ENCODE assay signal across 15 cellular contexts in genomic region chr6:34543421-34543820, GRCh38. TPM values are rescaled to one million over a fixed set of nuclear protein-coding genes. Genes with fewer than 3 reads are reported as not detected.
DNase-seq lines count a peak whose midpoint lies in the region; ATAC-seq, FAIRE-seq and TF ChIP-seq lines count a peak whose summit lies in the region.
"Had no signal": no experiment of that assay in that cellular context is flagged by ENCODE, and none has a peak within 500 bp of the region (broad histone marks: within the 10 kb centered on the region; RNA-seq: fewer than 3 reads in every experiment).

No MANE protein-coding gene starts in this region.

- H3K27me3 ChIP-seq in small intestine (ENCODE audit: control insufficient read depth in 2 of 2, insufficient read depth in 2 of 2, low read length in 2 of 2): no peaks in the 10 kb centered on the region
- H3K27me3 ChIP-seq in heart left ventricle: no peaks in the 10 kb centered on the region
- H3K27me3 ChIP-seq: BLaER1 had no signal

- DNase-seq in AG08395 (ENCODE audit: low spot score) (peak; percentile 38), Kasumi-1 (lab: John Stamatoyannopoulos, UW) (peak; percentile 14 to 15), amniotic epithelial cell (ENCODE audit: low read depth) (peak; percentile 29), kidney glomerular epithelial cell (lab: John Stamatoyannopoulos, UW) (peak; percentile 25), small intestine (no peak), heart left ventricle (no peak)
- no peak for DNase-seq in activated CD4-positive, CD25-positive, alpha-beta regulatory T cell treated with anti-CD3 and anti-CD28 coated beads, Interleukin-2, amount 50 U/mL, for 72 hours
- DNase-seq in activated CD4-positive, alpha-beta T cell treated with anti-CD3 and anti-CD28 coated beads for 48 hours: no peak
- DNase-seq: activated CD8-positive, alpha-beta T cell treated with anti-CD3 and anti-CD28 coated beads for 36 hours; activated effector memory CD4-positive, alpha-beta T cell treated with anti-CD3 and anti-CD28 coated beads, Interleukin-2, amount 50 U/mL, for 16 hours; erythroblast; T-helper 17 cell had no signal

- FAIRE-seq in small intestine (lab: Jason Lieb, UNC): no peak

- no peak for TF ChIP-seq POLR2A in heart left ventricle (IDR thresholded peaks at IDR 0.05)

- H3K9me3 ChIP-seq in small intestine (ENCODE audit: control insufficient read depth, low read depth) (no peaks in the 10 kb centered on the region), heart left ventricle (no peaks in the 10 kb centered on the region)
- H3K9me3 ChIP-seq: BLaER1 had no signal

- intact Hi-C loops in heart left ventricle (cut with DNase I): no loop called here

- H3K4me3 ChIP-seq in small intestine (ENCODE audit: low read depth in 1 of 2, low read length in 2 of 2): no peak overlapping the region
- no peak overlapping the region for H3K4me3 ChIP-seq in heart left ventricle
- H3K4me3 ChIP-seq: BLaER1 had no signal

- H3K4me1 ChIP-seq in small intestine (ENCODE audit: control insufficient read depth in 2 of 2, insufficient read depth in 1 of 2, low read depth in 1 of 2, low read length in 1 of 2) (no peaks in the 10 kb centered on the region), heart left ventricle (peaks cover 0 to 17% (median 2%) of the 10 kb centered on the region in 12 donors)
- H3K4me1 ChIP-seq: BLaER1 had no signal

- no peak for TF ChIP-seq CTCF in heart left ventricle (IDR thresholded peaks at IDR 0.05)

- H3K36me3 ChIP-seq in small intestine (ENCODE audit: control insufficient read depth in 2 of 2, insufficient read depth in 2 of 2, low read length in 2 of 2) (no peaks in the 10 kb centered on the region), heart left ventricle (no peaks in the 10 kb centered on the region)
- H3K36me3 ChIP-seq: BLaER1 had no signal

- H3K27ac ChIP-seq in small intestine (ENCODE audit: low read depth in 1 of 2, low read length in 1 of 2): no peak overlapping the region
- H3K27ac ChIP-seq in heart left ventricle: no peak overlapping the region
- H3K27ac ChIP-seq: BLaER1 had no signal

- 71 to 81% (median 73%) methylated on average over 5 of the region's 5 CpGs for WGBS in small intestine, 3 donors
- WGBS in heart left ventricle, 4 donors: 66 to 89% (median 75%) methylated on average over 5 of the region's 5 CpGs

- ATAC-seq in heart left ventricle: no peak
- ATAC-seq: activated CD8-positive, alpha-beta T cell treated with anti-CD3 and anti-CD28 coated beads for 36 hours; Panc1; stimulated activated memory B cell treated with anti-CD40 and anti-IgM and Interleukin-4, amounts not matched to agents 10 μg/mL and 1 μg/mL and 100 μg/mL, for 72 hours; T-helper 17 cell had no signal

RNA-seq across cellular contexts. Expression of gene SPDEF, which starts 12.7 kb away (rescaled TPM):
- polyA plus RNA-seq in small intestine (10 to 100 TPM; 10.9 to 20.6 (median 13.0) TPM), heart left ventricle (under 1 TPM; 0.15 to 0.23 TPM)
- total RNA-seq in heart left ventricle: under 1 TPM in 7 of 9 donors, not detected in 2; 0.12 to 0.46 (median 0.31) TPM
- total RNA-seq: activated CD8-positive, alpha-beta T cell treated with anti-CD3 and anti-CD28 coated beads for 36 hours had no signal

Comparison
In these comparisons a context has a peak if more than half of its experiments do, and no peak if none do; other contexts are left out.
1. DNase-seq: peak in AG08395 (single experiment), Kasumi-1 (2 of 2), amniotic epithelial cell (single experiment) and kidney glomerular epithelial cell (single experiment); none in small intestine (single experiment), heart left ventricle (0 of 5), activated CD4-positive, CD25-positive, alpha-beta regulatory T cell treated with anti-CD3 and anti-CD28 coated beads, Interleukin-2, amount 50 U/mL, for 72 hours (single experiment) and activated CD4-positive, alpha-beta T cell treated with anti-CD3 and anti-CD28 coated beads for 48 hours (single experiment).
2. RNA of gene SPDEF, which starts 12.7 kb away (polyA plus RNA-seq): 10.9 to 20.6 TPM in small intestine; 0.15 to 0.23 TPM in heart left ventricle; every median in the first group is over 4 times any median in the second.